ENCODE assay signal across 1 cellular context in the genomic region with DNA sequence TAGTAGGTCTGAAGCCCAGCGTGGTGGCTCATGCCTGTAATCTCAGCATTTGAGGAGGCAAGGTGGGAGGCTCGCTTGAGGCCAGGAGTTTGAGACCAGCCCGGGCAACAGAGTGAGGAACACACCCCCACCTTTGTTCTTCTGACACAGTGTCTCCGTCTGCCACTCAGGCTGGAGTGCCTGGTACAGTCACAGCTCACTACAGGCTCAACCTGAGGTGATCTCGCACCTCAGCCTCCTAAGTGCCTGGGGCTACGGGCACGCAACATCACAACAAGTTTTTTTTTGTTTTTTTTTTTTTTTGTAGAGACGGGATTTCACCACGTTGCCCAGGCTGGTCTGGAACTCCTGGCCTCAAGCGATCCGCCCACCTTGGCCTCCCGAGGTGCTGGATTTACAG.
TF ChIP-seq lines count a peak whose summit lies in the region.

No MANE protein-coding gene starts in this region.

TF ChIP-seq in H1, 55 proteins besides CTCF, POLR2A, EP300 and RAD21:
- TF ChIP-seq BACH1 (IDR thresholded peaks at IDR 0.05; ENCODE audit: low read length) (no peak), GTF2F1 (IDR thresholded peaks at IDR 0.05; ENCODE audit: borderline replicate concordance, low read depth, low read length) (no peak), MAFK (IDR thresholded peaks at IDR 0.05; ENCODE audit: low read depth, low read length) (no peak), SIX5 (IDR thresholded peaks at IDR 0.05; ENCODE audit: low read depth, low read length) (no peak)
- TF ChIP-seq, protein P1, sequence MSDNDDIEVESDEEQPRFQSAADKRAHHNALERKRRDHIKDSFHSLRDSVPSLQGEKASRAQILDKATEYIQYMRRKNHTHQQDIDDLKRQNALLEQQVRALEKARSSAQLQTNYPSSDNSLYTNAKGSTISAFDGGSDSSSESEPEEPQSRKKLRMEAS (IDR thresholded peaks at IDR 0.05): no peak
